ENCODE assay signal across 8 cellular contexts in the genomic region with DNA sequence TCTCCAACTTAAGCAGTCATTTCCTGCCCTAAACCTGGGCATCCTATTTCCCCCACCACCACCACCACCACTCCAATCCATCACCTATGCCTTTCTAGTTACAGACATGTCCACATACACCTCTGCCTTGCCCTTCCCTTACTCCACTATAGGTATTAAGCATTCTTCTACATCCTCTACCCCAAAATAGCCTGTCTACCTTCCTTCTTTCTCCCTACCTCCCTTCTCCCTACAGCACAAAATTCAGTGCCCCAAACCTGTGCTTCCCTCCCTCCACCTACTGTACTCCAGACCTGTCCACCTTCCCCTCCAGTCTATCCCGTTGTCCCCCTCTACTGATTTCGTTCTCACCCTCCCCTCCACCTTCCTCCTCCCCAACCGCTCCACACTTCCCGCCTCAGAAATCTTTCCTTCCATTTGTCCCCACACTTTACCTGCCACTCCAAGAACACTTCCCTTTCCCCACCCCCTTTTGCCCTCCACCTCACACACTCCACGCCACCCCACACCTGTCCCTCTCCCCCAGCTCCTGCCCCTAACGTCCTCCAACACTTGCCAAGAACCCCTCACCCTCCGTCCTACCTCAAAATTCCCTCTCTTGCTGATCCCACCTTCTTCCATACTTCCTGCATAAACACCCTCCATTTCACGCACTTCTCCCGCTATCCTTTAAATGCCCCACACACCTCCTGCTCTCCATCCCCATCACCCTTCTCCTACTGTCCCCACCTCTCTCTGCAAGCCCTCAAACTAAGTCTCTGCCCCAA. TPM values are rescaled to one million over a fixed set of nuclear protein-coding genes. Genes with fewer than 3 reads are reported as not detected.
A peak's percentile ranks its signal among the peaks of the same experiment; 100 is the strongest.
DNase-seq lines count a peak whose midpoint lies in the region; ATAC-seq and TF ChIP-seq lines count a peak whose summit lies in the region.

No MANE protein-coding gene starts in this region.

- no peaks in the 10 kb centered on the region for H3K9me3 Mint-ChIP-seq in activated naive CD4-positive, alpha-beta T cell treated with anti-CD3 and anti-CD28 coated beads, Interleukin-2, amount 50 U/mL, for 24 hours
- no peaks in the 10 kb centered on the region for H3K9me3 Mint-ChIP-seq in activated CD8-positive, alpha-beta T cell treated with anti-CD3 and anti-CD28 coated beads, Interleukin-2, amount 10 ng/mL, durations not matched to agents 7 days and 5 days (ENCODE audit: insufficient read depth)

- peaks cover 52% of the 10 kb centered on the region for H3K4me1 Mint-ChIP-seq in activated naive CD4-positive, alpha-beta T cell treated with anti-CD3 and anti-CD28 coated beads, Interleukin-2, amount 50 U/mL, for 24 hours
- peaks cover 26% of the 10 kb centered on the region for H3K4me1 Mint-ChIP-seq in activated CD8-positive, alpha-beta T cell treated with anti-CD3 and anti-CD28 coated beads, Interleukin-2, amount 10 ng/mL, durations not matched to agents 7 days and 5 days (ENCODE audit: low read depth)

- no peaks in the 10 kb centered on the region for H3K27me3 Mint-ChIP-seq in activated naive CD4-positive, alpha-beta T cell treated with anti-CD3 and anti-CD28 coated beads, Interleukin-2, amount 50 U/mL, for 24 hours
- H3K27me3 Mint-ChIP-seq in activated CD8-positive, alpha-beta T cell treated with anti-CD3 and anti-CD28 coated beads, Interleukin-2, amount 10 ng/mL, durations not matched to agents 7 days and 5 days (ENCODE audit: low read depth): peaks cover 3% of the 10 kb centered on the region

- POLR2A ChIA-PET in activated CD8-positive, alpha-beta T cell treated with anti-CD3 and anti-CD28 coated beads, Interleukin-2, amount 10 ng/mL, durations not matched to agents 7 days and 5 days (lab: Charles Lee): no interaction called here

- H3K27ac Mint-ChIP-seq in activated naive CD4-positive, alpha-beta T cell treated with anti-CD3 and anti-CD28 coated beads, Interleukin-2, amount 50 U/mL, for 24 hours: no peak overlapping the region
- H3K27ac Mint-ChIP-seq in activated CD8-positive, alpha-beta T cell treated with anti-CD3 and anti-CD28 coated beads, Interleukin-2, amount 10 ng/mL, durations not matched to agents 7 days and 5 days: no peak overlapping the region

- no peaks in the 10 kb centered on the region for H3K36me3 ChIP-seq in kidney epithelial cell (ENCODE audit: control insufficient read depth, insufficient read depth, low read length)
- no peaks in the 10 kb centered on the region for H3K36me3 ChIP-seq in thymus (ENCODE audit: control insufficient read depth, insufficient read depth)

- ATAC-seq in activated CD8-positive, alpha-beta T cell treated with anti-CD3 and anti-CD28 coated beads, Interleukin-2, amount 10 ng/mL, durations not matched to agents 7 days and 5 days: no peak
- ATAC-seq in GM19035 (IDR thresholded peaks at IDR 0.05; ENCODE audit: unreplicated experiment) (no peak), HG03521 (IDR thresholded peaks at IDR 0.05; ENCODE audit: unreplicated experiment) (no peak)

- no peaks in the 10 kb centered on the region for H3K9me3 ChIP-seq in thymus (ENCODE audit: control insufficient read depth)

- peak overlapping the region; percentile 63 for H3K4me3 Mint-ChIP-seq in activated naive CD4-positive, alpha-beta T cell treated with anti-CD3 and anti-CD28 coated beads, Interleukin-2, amount 50 U/mL, for 24 hours
- peak overlapping the region; percentile 76 for H3K4me3 Mint-ChIP-seq in activated CD8-positive, alpha-beta T cell treated with anti-CD3 and anti-CD28 coated beads, Interleukin-2, amount 10 ng/mL, durations not matched to agents 7 days and 5 days

- H3K4me3 ChIP-seq in kidney epithelial cell (ENCODE audit: low read depth, low read length): peak overlapping the region; percentile 91
- H3K4me3 ChIP-seq in thymus (ENCODE audit: low read length): peak overlapping the region; percentile 94

- 93% methylated on average over 9 of the region's 9 CpGs for WGBS in thymus

- peaks cover 17% of the 10 kb centered on the region for H3K4me1 ChIP-seq in thymus (ENCODE audit: control insufficient read depth, insufficient read depth, low read length)

- H3K36me3 Mint-ChIP-seq in activated naive CD4-positive, alpha-beta T cell treated with anti-CD3 and anti-CD28 coated beads, Interleukin-2, amount 50 U/mL, for 24 hours: peaks cover 2% of the 10 kb centered on the region
- H3K36me3 Mint-ChIP-seq in activated CD8-positive, alpha-beta T cell treated with anti-CD3 and anti-CD28 coated beads, Interleukin-2, amount 10 ng/mL, durations not matched to agents 7 days and 5 days (ENCODE audit: low read depth): no peaks in the 10 kb centered on the region

- peaks cover 3% of the 10 kb centered on the region for H3K27me3 ChIP-seq in kidney epithelial cell (ENCODE audit: control insufficient read depth, insufficient read depth, low read length)
- H3K27me3 ChIP-seq in thymus (ENCODE audit: control insufficient read depth, insufficient read depth): no peaks in the 10 kb centered on the region

- no peak for DNase-seq in activated naive CD4-positive, alpha-beta T cell treated with anti-CD3 and anti-CD28 coated beads, Interleukin-2, amount 50 U/mL, for 16 hours
- no peak for DNase-seq in activated CD8-positive, alpha-beta T cell treated with anti-CD3 and anti-CD28 coated beads, Interleukin-2, amount 10 ng/mL, durations not matched to agents 7 days and 5 days
- no peak for DNase-seq in kidney epithelial cell (ENCODE audit: low read depth)
- no peak for DNase-seq in islet precursor cell

- H3K27ac ChIP-seq in thymus (ENCODE audit: low read depth): no peak overlapping the region

- no peak for TF ChIP-seq CTCF in kidney epithelial cell (IDR thresholded peaks at IDR 0.05; ENCODE audit: insufficient read depth, low read length, poor library complexity, severe bottlenecking)

- CTCF ChIA-PET in activated CD8-positive, alpha-beta T cell treated with anti-CD3 and anti-CD28 coated beads, Interleukin-2, amount 10 ng/mL, durations not matched to agents 7 days and 5 days (lab: Charles Lee): no interaction called here

RNA-seq across cellular contexts. Expression of gene STRBP, which starts 1.5 kb away (rescaled TPM):
- total RNA-seq in activated CD8-positive, alpha-beta T cell treated with anti-CD3 and anti-CD28 coated beads, Interleukin-2, amount 10 ng/mL, durations not matched to agents 7 days and 5 days: 10 to 100 TPM; 26.1 to 26.5 TPM
- 26.4 and 27.5 TPM in 2 replicates for total RNA-seq in kidney epithelial cell
- polyA plus RNA-seq in thymus: 41.8 TPM
